In genomic region chr6:113095836-113096235, GRCh38 we compare ENCODE assay signal across 39 cellular contexts.
"Had no signal": no experiment of that assay in that cellular context is flagged by ENCODE, and none has a peak within 500 bp of the region (broad histone marks: within the 10 kb centered on the region; RNA-seq: fewer than 3 reads in every experiment).

No MANE protein-coding gene starts in this region.

- H3K27ac ChIP-seq: adrenal gland, ascending aorta, body of pancreas, brain microvascular endothelial cell, breast epithelium, cardiac muscle cell had no signal

- H3K27me3 Mint-ChIP-seq: activated naive CD4-positive, alpha-beta T cell treated with anti-CD3 and anti-CD28 coated beads, Interleukin-2, amount 10 ng/mL, durations not matched to agents 7 days and 5 days; activated naive CD4-positive, alpha-beta T cell treated with anti-CD3 and anti-CD28 coated beads, Interleukin-2, amount 50 U/mL, for 24 hours; activated naive CD8-positive, alpha-beta T cell; activated naive CD8-positive, alpha-beta T cell treated with anti-CD3 and anti-CD28 coated beads for 36 hours; activated naive CD8-positive, alpha-beta T cell treated with anti-CD3 and anti-CD28 coated beads, Interleukin-2, amount 10 ng/mL, durations not matched to agents 7 days and 5 days; activated naive CD8-positive, alpha-beta T cell treated with anti-CD3 and anti-CD28 coated beads, Interleukin-2, amount 50 U/mL, for 24 hours; activated T-cell treated with anti-CD3 and anti-CD28 coated beads, Interleukin-2, amount 50 U/mL, for 24 hours; activated T-helper 17 cell treated with anti-CD3 and anti-CD28 coated beads, Interleukin-2, amount 50 U/mL, for 72 hours; brain; central memory CD8-positive, alpha-beta T cell had no signal

- ATAC-seq: activated naive CD4-positive, alpha-beta T cell treated with anti-CD3 and anti-CD28 coated beads, Interleukin-2, amount 50 U/mL, for 72 hours; activated naive CD8-positive, alpha-beta T cell treated with anti-CD3 and anti-CD28 coated beads, Interleukin-2, amount 50 U/mL, for 24 hours; activated T-cell treated with anti-CD3 and anti-CD28 coated beads, Interleukin-2, amount 50 U/mL, for 4 hours; activated T-cell treated with anti-CD3 and anti-CD28 coated beads, Interleukin-2, amount 50 U/mL, for 72 hours; activated T-helper 17 cell treated with anti-CD3 and anti-CD28 coated beads, Interleukin-2, amount 50 U/mL, for 72 hours; body of pancreas had no signal

- H3K4me3 ChIP-seq: adrenal gland, ascending aorta, body of pancreas, breast epithelium, cardiac muscle cell had no signal

- H3K27me3 ChIP-seq: adrenal gland, ascending aorta, body of pancreas, brain microvascular endothelial cell, breast epithelium, cardiac muscle cell had no signal

- H3K4me1 ChIP-seq: adrenal gland, ascending aorta, body of pancreas, breast epithelium had no signal

- H3K4me1 Mint-ChIP-seq: activated naive CD4-positive, alpha-beta T cell treated with anti-CD3 and anti-CD28 coated beads, Interleukin-2, amount 10 ng/mL, durations not matched to agents 7 days and 5 days; activated naive CD4-positive, alpha-beta T cell treated with anti-CD3 and anti-CD28 coated beads, Interleukin-2, amount 50 U/mL, for 24 hours; activated naive CD8-positive, alpha-beta T cell treated with anti-CD3 and anti-CD28 coated beads for 36 hours; activated naive CD8-positive, alpha-beta T cell treated with anti-CD3 and anti-CD28 coated beads, Interleukin-2, amount 10 ng/mL, durations not matched to agents 7 days and 5 days; activated naive CD8-positive, alpha-beta T cell treated with anti-CD3 and anti-CD28 coated beads, Interleukin-2, amount 50 U/mL, for 24 hours; activated T-helper 17 cell treated with anti-CD3 and anti-CD28 coated beads, Interleukin-2, amount 50 U/mL, for 72 hours; central memory CD8-positive, alpha-beta T cell had no signal

- H3K27ac Mint-ChIP-seq: activated naive CD4-positive, alpha-beta T cell treated with anti-CD3 and anti-CD28 coated beads for 36 hours; activated naive CD4-positive, alpha-beta T cell treated with anti-CD3 and anti-CD28 coated beads, Interleukin-2, amount 10 ng/mL, durations not matched to agents 7 days and 5 days; activated naive CD4-positive, alpha-beta T cell treated with anti-CD3 and anti-CD28 coated beads, Interleukin-2, amount 50 U/mL, for 24 hours; activated naive CD8-positive, alpha-beta T cell; activated naive CD8-positive, alpha-beta T cell treated with anti-CD3 and anti-CD28 coated beads for 36 hours; activated naive CD8-positive, alpha-beta T cell treated with anti-CD3 and anti-CD28 coated beads, Interleukin-2, amount 10 ng/mL, durations not matched to agents 7 days and 5 days; activated naive CD8-positive, alpha-beta T cell treated with anti-CD3 and anti-CD28 coated beads, Interleukin-2, amount 50 U/mL, for 24 hours; activated T-cell treated with anti-CD3 and anti-CD28 coated beads, Interleukin-2, amount 50 U/mL, for 24 hours; activated T-cell treated with anti-CD3 and anti-CD28 coated beads, Interleukin-2, amount 50 U/mL, for 72 hours; activated T-helper 1 cell treated with anti-CD3 and anti-CD28 coated beads, Interleukin-12 subunit alpha, Interleukin-12 subunit beta, Interleukin-2, Interleukin-4 antibody, amounts not matched to agents 30 ng/mL and 10 ng/mL and 1 ng/mL, durations not matched to agents 14 hours and 24 hours and 36 hours; activated T-helper 17 cell treated with anti-CD3 and anti-CD28 coated beads, Interleukin-2, amount 50 U/mL, for 72 hours; activated T-helper 2 cell treated with anti-CD3 and anti-CD28 coated beads, Interferon-gamma antibody, Interleukin-2, Interleukin-4, amounts not matched to agents 10 μg/mL and 5 μg/mL and 100 μg/mL, durations not matched to agents 14 hours and 24 hours and 36 hours; brain had no signal

- DNase-seq: activated effector memory CD4-positive, alpha-beta T cell treated with anti-CD3 and anti-CD28 coated beads, Interleukin-2, amount 50 U/mL, for 16 hours; activated effector memory CD4-positive, alpha-beta T cell treated with Interleukin-2 at 50 U/mL for 16 hours; activated gamma-delta T cell; activated gamma-delta T cell treated with Interleukin-2 at 50 U/mL for 16 hours; activated naive CD4-positive, alpha-beta T cell; activated naive CD4-positive, alpha-beta T cell treated with anti-CD3 and anti-CD28 coated beads for 36 hours; activated naive CD4-positive, alpha-beta T cell treated with anti-CD3 and anti-CD28 coated beads, Interleukin-2, amount 10 ng/mL, durations not matched to agents 7 days and 5 days; activated naive CD4-positive, alpha-beta T cell treated with anti-CD3 and anti-CD28 coated beads, Interleukin-2, amount 50 U/mL, for 16 hours; activated naive CD4-positive, alpha-beta T cell treated with Interleukin-2 at 50 U/mL for 16 hours; activated naive CD8-positive, alpha-beta T cell treated with anti-CD3 and anti-CD28 coated beads for 36 hours; activated naive CD8-positive, alpha-beta T cell treated with anti-CD3 and anti-CD28 coated beads, Interleukin-2, amount 10 ng/mL, durations not matched to agents 7 days and 5 days; activated naive CD8-positive, alpha-beta T cell treated with anti-CD3 and anti-CD28 coated beads, Interleukin-2, amount 50 U/mL, for 24 hours; activated T-cell treated with anti-CD3 and anti-CD28 coated beads for 4 hours; activated T-cell treated with anti-CD3 and anti-CD28 coated beads, Interleukin-2, amount 50 U/mL, for 1 hour; activated T-cell treated with anti-CD3 and anti-CD28 coated beads, Interleukin-2, amount 50 U/mL, for 24 hours; activated T-cell treated with anti-CD3 and anti-CD28 coated beads, Interleukin-2, amount 50 U/mL, for 4 hours; activated T-cell treated with anti-CD3 and anti-CD28 coated beads, Interleukin-2, amount 50 U/mL, for 48 hours; activated T-cell treated with anti-CD3 and anti-CD28 coated beads, Interleukin-2, amount 50 U/mL, for 72 hours; adrenal gland; amniotic stem cell; amygdala; anterior cingulate cortex; aorta; body of pancreas; brain microvascular endothelial cell; caudate nucleus; central memory CD4-positive, alpha-beta T cell; cerebellar nuclear complex had no signal

- H3K36me3 Mint-ChIP-seq: activated naive CD4-positive, alpha-beta T cell treated with anti-CD3 and anti-CD28 coated beads, Interleukin-2, amount 10 ng/mL, durations not matched to agents 7 days and 5 days; activated naive CD4-positive, alpha-beta T cell treated with anti-CD3 and anti-CD28 coated beads, Interleukin-2, amount 50 U/mL, for 24 hours; activated naive CD4-positive, alpha-beta T cell treated with anti-CD3 and anti-CD28 coated beads, Interleukin-2, amount 50 U/mL, for 72 hours; activated naive CD8-positive, alpha-beta T cell; activated naive CD8-positive, alpha-beta T cell treated with anti-CD3 and anti-CD28 coated beads for 36 hours; activated naive CD8-positive, alpha-beta T cell treated with anti-CD3 and anti-CD28 coated beads, Interleukin-2, amount 10 ng/mL, durations not matched to agents 7 days and 5 days; brain had no signal

- H3K9me3 ChIP-seq: adrenal gland, ascending aorta, body of pancreas, breast epithelium had no signal

- H3K4me3 Mint-ChIP-seq: activated naive CD4-positive, alpha-beta T cell treated with anti-CD3 and anti-CD28 coated beads for 36 hours; activated naive CD4-positive, alpha-beta T cell treated with anti-CD3 and anti-CD28 coated beads, Interleukin-2, amount 10 ng/mL, durations not matched to agents 7 days and 5 days; activated naive CD4-positive, alpha-beta T cell treated with anti-CD3 and anti-CD28 coated beads, Interleukin-2, amount 50 U/mL, for 24 hours; activated naive CD8-positive, alpha-beta T cell; activated naive CD8-positive, alpha-beta T cell treated with anti-CD3 and anti-CD28 coated beads for 36 hours; activated naive CD8-positive, alpha-beta T cell treated with anti-CD3 and anti-CD28 coated beads, Interleukin-2, amount 10 ng/mL, durations not matched to agents 7 days and 5 days; activated naive CD8-positive, alpha-beta T cell treated with anti-CD3 and anti-CD28 coated beads, Interleukin-2, amount 50 U/mL, for 24 hours; activated T-cell treated with anti-CD3 and anti-CD28 coated beads, Interleukin-2, amount 50 U/mL, for 24 hours; activated T-cell treated with anti-CD3 and anti-CD28 coated beads, Interleukin-2, amount 50 U/mL, for 4 hours; activated T-cell treated with anti-CD3 and anti-CD28 coated beads, Interleukin-2, amount 50 U/mL, for 72 hours; activated T-helper 1 cell treated with anti-CD3 and anti-CD28 coated beads, Interleukin-12 subunit alpha, Interleukin-12 subunit beta, Interleukin-2, Interleukin-4 antibody, amounts not matched to agents 30 ng/mL and 10 ng/mL and 1 ng/mL, durations not matched to agents 14 hours and 24 hours and 36 hours; activated T-helper 17 cell treated with anti-CD3 and anti-CD28 coated beads, Interleukin-2, amount 50 U/mL, for 72 hours; brain; central memory CD8-positive, alpha-beta T cell had no signal

- H3K9me3 Mint-ChIP-seq: activated naive CD4-positive, alpha-beta T cell treated with anti-CD3 and anti-CD28 coated beads, Interleukin-2, amount 10 ng/mL, durations not matched to agents 7 days and 5 days; activated naive CD8-positive, alpha-beta T cell treated with anti-CD3 and anti-CD28 coated beads for 36 hours; activated naive CD8-positive, alpha-beta T cell treated with anti-CD3 and anti-CD28 coated beads, Interleukin-2, amount 10 ng/mL, durations not matched to agents 7 days and 5 days; activated T-cell treated with anti-CD3 and anti-CD28 coated beads, Interleukin-2, amount 50 U/mL, for 24 hours; activated T-cell treated with anti-CD3 and anti-CD28 coated beads, Interleukin-2, amount 50 U/mL, for 4 hours; activated T-helper 1 cell treated with anti-CD3 and anti-CD28 coated beads, Interleukin-12 subunit alpha, Interleukin-12 subunit beta, Interleukin-2, Interleukin-4 antibody, amounts not matched to agents 30 ng/mL and 10 ng/mL and 1 ng/mL, durations not matched to agents 14 hours and 24 hours and 36 hours; activated T-helper 2 cell treated with anti-CD3 and anti-CD28 coated beads, Interferon-gamma antibody, Interleukin-2, Interleukin-4, amounts not matched to agents 10 μg/mL and 5 μg/mL and 100 μg/mL, durations not matched to agents 14 hours and 24 hours and 36 hours had no signal

- H3K36me3 ChIP-seq: adrenal gland, ascending aorta, brain microvascular endothelial cell, breast epithelium, cardiac muscle cell had no signal
